Comparison of ENCODE assay signal across 8 cellular contexts in genomic region chr3:180601688-180602666, GRCh38. TPM values are rescaled to one million over a fixed set of nuclear protein-coding genes. Genes with fewer than 3 reads are reported as not detected.
DNase-seq lines count a peak whose midpoint lies in the region; ATAC-seq and TF ChIP-seq lines count a peak whose summit lies in the region.

A gene with protein sequence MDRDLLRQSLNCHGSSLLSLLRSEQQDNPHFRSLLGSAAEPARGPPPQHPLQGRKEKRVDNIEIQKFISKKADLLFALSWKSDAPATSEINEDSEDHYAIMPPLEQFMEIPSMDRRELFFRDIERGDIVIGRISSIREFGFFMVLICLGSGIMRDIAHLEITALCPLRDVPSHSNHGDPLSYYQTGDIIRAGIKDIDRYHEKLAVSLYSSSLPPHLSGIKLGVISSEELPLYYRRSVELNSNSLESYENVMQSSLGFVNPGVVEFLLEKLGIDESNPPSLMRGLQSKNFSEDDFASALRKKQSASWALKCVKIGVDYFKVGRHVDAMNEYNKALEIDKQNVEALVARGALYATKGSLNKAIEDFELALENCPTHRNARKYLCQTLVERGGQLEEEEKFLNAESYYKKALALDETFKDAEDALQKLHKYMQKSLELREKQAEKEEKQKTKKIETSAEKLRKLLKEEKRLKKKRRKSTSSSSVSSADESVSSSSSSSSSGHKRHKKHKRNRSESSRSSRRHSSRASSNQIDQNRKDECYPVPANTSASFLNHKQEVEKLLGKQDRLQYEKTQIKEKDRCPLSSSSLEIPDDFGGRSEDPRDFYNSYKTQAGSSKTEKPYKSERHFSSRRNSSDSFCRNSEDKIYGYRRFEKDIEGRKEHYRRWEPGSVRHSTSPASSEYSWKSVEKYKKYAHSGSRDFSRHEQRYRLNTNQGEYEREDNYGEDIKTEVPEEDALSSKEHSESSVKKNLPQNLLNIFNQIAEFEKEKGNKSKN (plus strand): TSS chr3:180602163. CDS start chr3:180602262, 99 bp downstream.

- H3K9me3 ChIP-seq in adipocyte (ENCODE audit: control insufficient read depth, low read length) (no peaks in the 10 kb centered on the region), heart left ventricle (no peaks in the 10 kb centered on the region)

- peaks cover 23% of the 10 kb centered on the region for H3K4me1 ChIP-seq in adipocyte (ENCODE audit: control insufficient read depth, insufficient read depth, low read length)
- peaks cover 0 to 22% (median 10%) of the 10 kb centered on the region in 12 donors for H3K4me1 ChIP-seq in heart left ventricle

- H3K27ac ChIP-seq in heart left ventricle: peak within 1 kb of the TSS in 11 of 12 donors; percentile 61 to 92 (median 73)

- peaks cover 10% of the 10 kb centered on the region for H3K36me3 Mint-ChIP-seq in type B pancreatic cell

- H3K27ac Mint-ChIP-seq in type B pancreatic cell: peak within 1 kb of the TSS; percentile 92

- peak; percentile 97 for ATAC-seq in HG02759 (IDR thresholded peaks at IDR 0.05; ENCODE audit: unreplicated experiment)
- peak; percentile 99 to 100 (median 100) for ATAC-seq in heart left ventricle

- H3K27me3 Mint-ChIP-seq in type B pancreatic cell: peaks cover 28% of the 10 kb centered on the region

- peaks cover 15% of the 10 kb centered on the region for H3K4me1 Mint-ChIP-seq in type B pancreatic cell (ENCODE audit: unreplicated experiment)

- peak within 1 kb of the TSS; percentile 97 for H3K9ac ChIP-seq in adipocyte (ENCODE audit: low read length)

- H3K27me3 ChIP-seq in adipocyte (replicated peaks; ENCODE audit: control insufficient read depth, insufficient read depth, low read length) (no peaks in the 10 kb centered on the region), heart left ventricle (peaks cover 0 to 6% (median 0%) of the 10 kb centered on the region in 9 donors)

- H3K4me3 ChIP-seq in adipocyte (ENCODE audit: low read length) (peak within 1 kb of the TSS; percentile 98), heart left ventricle (peak within 1 kb of the TSS; percentile 86 to 97 (median 90))

- peak within 1 kb of the TSS; percentile 92 for H3K4me3 Mint-ChIP-seq in type B pancreatic cell

- DNase-seq in NCI-H1417 treated with DMSO at 0.1 percent for 48 hours (lab: John Stamatoyannopoulos, UW) (peak; percentile 90), T follicular helper cell (ENCODE audit: low read depth) (peak; percentile 87), adipocyte (ENCODE audit: low read depth) (peak; percentile 97), heart left ventricle (peak; percentile 90 to 97 (median 94)), pons (ENCODE audit: low spot score) (peak; percentile 92), type B pancreatic cell (ENCODE audit: extremely low spot score, unreplicated experiment) (peak; percentile 93)

- WGBS in heart left ventricle, 4 donors: 3 to 10% (median 5%) methylated on average over 30 to 70 of the region's 70 CpGs

- intact Hi-C loops in heart left ventricle (cut with DNase I): loop anchor here in 4 of 10 donors (5.0 to 10.0 kb wide), 3 partner anchors 385 to 787 kb away; partner anchors contain the start of gene DNAJC19 (in 1 of the 4)

- peak; percentile 12 for TF ChIP-seq CTCF in GM12873 (IDR thresholded peaks at IDR 0.05; ENCODE audit: insufficient read depth, low read depth, low read length, missing control alignments)
- no peak for TF ChIP-seq CTCF in heart left ventricle (IDR thresholded peaks at IDR 0.05)
- no peak for TF ChIP-seq CTCF in type B pancreatic cell (conservative IDR thresholded peaks at IDR 0.05)

- no peaks in the 10 kb centered on the region for H3K9me3 Mint-ChIP-seq in type B pancreatic cell

- peak in 1 of 2 donors; percentile 61 for TF ChIP-seq POLR2A in heart left ventricle (IDR thresholded peaks at IDR 0.05)

- H3K36me3 ChIP-seq in adipocyte (ENCODE audit: control insufficient read depth, insufficient read depth, low read length, severe bottlenecking) (peaks cover 30% of the 10 kb centered on the region), heart left ventricle (peaks cover 0 to 40% (median 35%) of the 10 kb centered on the region in 9 donors)

RNA-seq across cellular contexts. Expression of the gene that starts here (rescaled TPM):
- total RNA-seq in heart left ventricle: 10 to 100 TPM in 6 of 9 donors, 1 to 10 TPM in 3; 4.8 to 20.4 (median 11.6) TPM
- 1 to 10 TPM; 6.5 to 9.3 TPM for polyA plus RNA-seq in heart left ventricle
- 38.2 and 53.2 TPM in 2 replicates for total RNA-seq in type B pancreatic cell (ENCODE audit: low replicate concordance)

Comparison
In these comparisons a context has a peak if more than half of its experiments do, and no peak if none do; other contexts are left out.
1. Peak in every context shown above with its lines: DNase-seq, ATAC-seq, H3K4me3 ChIP-seq and H3K27ac ChIP-seq.